In the genomic region with DNA sequence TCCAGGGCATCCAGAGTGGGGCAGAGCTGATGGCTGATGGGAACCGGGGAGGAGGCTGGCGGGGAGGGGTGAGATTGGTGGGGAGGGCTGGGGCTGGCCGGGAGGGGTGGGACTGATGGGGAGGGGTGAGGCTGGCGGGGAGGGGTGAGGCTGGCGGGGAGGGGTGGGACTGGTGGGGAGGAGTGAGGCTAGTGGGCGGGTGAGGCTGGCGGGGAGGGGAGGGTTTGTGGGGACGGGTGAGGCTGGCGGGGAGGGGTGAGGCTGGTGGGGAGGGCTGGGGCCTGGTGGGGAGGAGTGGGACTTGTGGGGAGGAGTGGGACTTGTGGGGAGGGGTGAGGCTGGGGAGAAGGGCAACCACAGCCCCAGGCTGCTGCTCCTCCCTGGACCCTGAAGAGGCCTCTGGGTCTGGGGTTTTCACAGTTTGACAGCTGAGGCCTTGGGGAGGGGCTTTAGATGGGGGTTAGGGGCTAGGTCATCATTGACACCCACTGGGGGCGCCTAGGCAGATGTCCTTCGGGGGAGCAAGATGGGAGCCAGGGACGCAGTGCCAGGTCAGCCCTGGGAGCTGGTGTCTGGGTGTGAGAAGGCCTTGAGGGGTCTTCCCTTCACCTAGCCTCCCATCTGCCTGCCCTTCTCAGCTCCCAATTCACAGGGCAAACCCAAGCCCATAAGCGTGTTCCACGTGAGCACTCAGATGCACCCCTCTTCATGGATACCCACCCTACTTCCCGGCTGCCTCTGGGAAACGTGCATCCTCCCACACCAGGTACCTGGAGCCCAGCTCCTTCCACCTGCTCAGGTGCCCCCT, we compare ENCODE assay signal across 14 cellular contexts. TPM values are rescaled to one million over a fixed set of nuclear protein-coding genes. Genes with fewer than 3 reads are reported as not detected.
"Had no signal": no experiment of that assay in that cellular context is flagged by ENCODE, and none has a peak within 500 bp of the region (broad histone marks: within the 10 kb centered on the region; RNA-seq: fewer than 3 reads in every experiment).

No MANE protein-coding gene starts in this region.

- H3K9me3 Mint-ChIP-seq: activated CD4-positive, alpha-beta memory T cell treated with anti-CD3 and anti-CD28 coated beads, Interleukin-2, amount 10 ng/mL, durations not matched to agents 7 days and 5 days had no signal

- H3K27ac ChIP-seq: dorsolateral prefrontal cortex, gastroesophageal sphincter, prostate gland, SK-N-MC, tibial artery, WERI-Rb-1 had no signal

- H3K27me3 ChIP-seq: dorsolateral prefrontal cortex had no signal

- DNase-seq: activated CD4-positive, alpha-beta memory T cell treated with anti-CD3 and anti-CD28 coated beads, Interleukin-2, amount 10 ng/mL, durations not matched to agents 7 days and 5 days; activated CD4-positive, alpha-beta T cell treated with anti-CD3 and anti-CD28 coated beads for 4 hours; activated T-cell treated with anti-CD3 and anti-CD28 coated beads, Interleukin-2, amount 50 U/mL, for 48 hours; erythroblast; naive thymus-derived CD4-positive, alpha-beta T cell; occipital lobe; right cardiac atrium; tibial artery; WERI-Rb-1 had no signal

- H3K27me3 Mint-ChIP-seq: naive thymus-derived CD4-positive, alpha-beta T cell had no signal

- H3K36me3 ChIP-seq: gastroesophageal sphincter, prostate gland, tibial artery, WERI-Rb-1 had no signal

- H3K9me3 ChIP-seq: prostate gland had no signal

- ATAC-seq: gastroesophageal sphincter; naive thymus-derived CD4-positive, alpha-beta T cell; right cardiac atrium had no signal

- H3K4me1 ChIP-seq: prostate gland had no signal

- H3K4me3 ChIP-seq: dorsolateral prefrontal cortex, gastroesophageal sphincter, prostate gland, SK-N-MC, tibial artery had no signal

- H3K4me3 Mint-ChIP-seq: activated CD4-positive, alpha-beta memory T cell treated with anti-CD3 and anti-CD28 coated beads, Interleukin-2, amount 10 ng/mL, durations not matched to agents 7 days and 5 days; naive thymus-derived CD4-positive, alpha-beta T cell had no signal

- H3K27ac Mint-ChIP-seq: activated CD4-positive, alpha-beta memory T cell treated with anti-CD3 and anti-CD28 coated beads, Interleukin-2, amount 10 ng/mL, durations not matched to agents 7 days and 5 days had no signal

RNA-seq across cellular contexts. Expression of gene PARVG, which starts 26.7 kb away (rescaled TPM):
- total RNA-seq: lung microvascular endothelial cell had no signal
